In genomic region chr17:10844667-10845387, GRCh38 we compare ENCODE assay signal across 8 cellular contexts. TPM values are rescaled to one million over a fixed set of nuclear protein-coding genes. Genes with fewer than 3 reads are reported as not detected.
DNase-seq lines count a peak whose midpoint lies in the region; ATAC-seq and TF ChIP-seq lines count a peak whose summit lies in the region.

No MANE protein-coding gene starts in this region.

- DNase-seq in HFF-Myc (ENCODE audit: extremely low read depth, low read depth), result peak; percentile 14
- DNase-seq in NCI-H146 (lab: John Stamatoyannopoulos, UW), result peak; percentile 39
- peak; percentile 86 for DNase-seq in activated CD4-positive, alpha-beta T cell treated with anti-CD3 and anti-CD28 coated beads for 36 hours
- peak; percentile 72 for DNase-seq in choroid plexus epithelial cell (ENCODE audit: low read depth)
- peak; percentile 89 for DNase-seq in left colon
- DNase-seq in stimulated activated CD4-positive, alpha-beta T cell treated with anti-CD3 and anti-CD28 coated beads, Interleukin-1b, Interleukin-23, amount 100 ng/mL, for 1 hour (ENCODE audit: low read depth in 2 of 2), result peak; percentile 39 to 48
- DNase-seq in NCI-H774 (lab: John Stamatoyannopoulos, UW), result no peak

- H3K27ac Mint-ChIP-seq in activated CD4-positive, alpha-beta T cell treated with anti-CD3 and anti-CD28 coated beads for 36 hours, result peak overlapping the region; percentile 1

- intact Hi-C loops in activated CD4-positive, alpha-beta T cell treated with anti-CD3 and anti-CD28 coated beads for 36 hours (cut with DNase I, micrococcal nuclease), result loop anchor here (1.0 kb wide), 6 partner anchors 73 to 214 kb away; partner anchors contain the start of genes ADPRM (in 1 of the 2) and SCO1 (in 1 of the 2)
- intact Hi-C loops in left colon (cut with DNase I, micrococcal nuclease), result loop anchor here (5.0 to 10.0 kb wide), 3 partner anchors 100 to 198 kb away; no protein-coding TSS in a partner anchor

- peak; percentile 95 for TF ChIP-seq CTCF in GM12873 (IDR thresholded peaks at IDR 0.05; ENCODE audit: insufficient read depth, low read depth, low read length, missing control alignments)
- TF ChIP-seq CTCF in HFF-Myc (IDR thresholded peaks at IDR 0.05; ENCODE audit: low read depth, low read length, missing control alignments), result peak; percentile 87
- peak; percentile 94 for TF ChIP-seq CTCF in choroid plexus epithelial cell (conservative IDR thresholded peaks at IDR 0.05; ENCODE audit: low read depth, low read length)

- H3K36me3 Mint-ChIP-seq in activated CD4-positive, alpha-beta T cell treated with anti-CD3 and anti-CD28 coated beads for 36 hours (ENCODE audit: low read depth), result no peaks in the 10 kb centered on the region

- CTCF ChIA-PET in activated CD4-positive, alpha-beta T cell treated with anti-CD3 and anti-CD28 coated beads for 36 hours (lab: Charles Lee), result interaction anchor here (0.7 to 3.0 kb wide), 15 partner anchors 10 to 226 kb away, joined by 3 to 19 read pairs (median 7); no protein-coding TSS in a partner anchor

- H3K4me1 Mint-ChIP-seq in activated CD4-positive, alpha-beta T cell treated with anti-CD3 and anti-CD28 coated beads for 36 hours, result peaks cover 10% of the 10 kb centered on the region

- POLR2A ChIA-PET in activated CD4-positive, alpha-beta T cell treated with anti-CD3 and anti-CD28 coated beads for 36 hours (lab: Charles Lee), result interaction anchor here (0.6 to 0.7 kb wide), 2 partner anchors 86 to 132 kb away, joined by 3 to 5 read pairs; no protein-coding TSS in a partner anchor

- H3K4me3 ChIP-seq in HFF-Myc (replicated peaks; ENCODE audit: low read depth, low read length) (0 out of 2 replicates have a peak overlapping the region, but pooled peaks have one; percentile 15), choroid plexus epithelial cell (ENCODE audit: low read depth, low read length) (peak overlapping the region; percentile 51)

- H3K9me3 Mint-ChIP-seq in activated CD4-positive, alpha-beta T cell treated with anti-CD3 and anti-CD28 coated beads for 36 hours (ENCODE audit: low read depth), result no peaks in the 10 kb centered on the region

- ATAC-seq in activated CD4-positive, alpha-beta T cell treated with anti-CD3 and anti-CD28 coated beads for 36 hours, result peak; percentile 94
- peak; percentile 89 for ATAC-seq in left colon

- H3K4me3 Mint-ChIP-seq in activated CD4-positive, alpha-beta T cell treated with anti-CD3 and anti-CD28 coated beads for 36 hours, result peak overlapping the region; percentile 67

- no peaks in the 10 kb centered on the region for H3K27me3 Mint-ChIP-seq in activated CD4-positive, alpha-beta T cell treated with anti-CD3 and anti-CD28 coated beads for 36 hours

RNA-seq across cellular contexts. Expression of gene PIRT, which starts 6.9 kb away (rescaled TPM):
- not detected for total RNA-seq in activated CD4-positive, alpha-beta T cell treated with anti-CD3 and anti-CD28 coated beads for 36 hours
- 1 to 10 TPM in 1 of 2 donors, under 1 TPM in 1; 0.58 to 1.1 TPM for total RNA-seq in left colon

RNA-seq across cellular contexts. Expression of gene TMEM238L, which starts 40.9 kb away (rescaled TPM):
- total RNA-seq in activated CD4-positive, alpha-beta T cell treated with anti-CD3 and anti-CD28 coated beads for 36 hours, result not detected
- total RNA-seq in left colon, result 10 to 100 TPM; 89.7 to 95.0 TPM

Comparison
In these comparisons a context has a peak if more than half of its experiments do, and no peak if none do; other contexts are left out.
1. RNA of gene TMEM238L, which starts 40.9 kb away (total RNA-seq): 89.7 to 95.0 TPM in left colon; not detected in activated CD4-positive, alpha-beta T cell treated with anti-CD3 and anti-CD28 coated beads for 36 hours; every median in the first group is over 10 times any median in the second.
2. Peak in every context shown above with its lines, with median percentiles within 50 percentile points of each other: CTCF ChIP-seq.